In the genomic region with DNA sequence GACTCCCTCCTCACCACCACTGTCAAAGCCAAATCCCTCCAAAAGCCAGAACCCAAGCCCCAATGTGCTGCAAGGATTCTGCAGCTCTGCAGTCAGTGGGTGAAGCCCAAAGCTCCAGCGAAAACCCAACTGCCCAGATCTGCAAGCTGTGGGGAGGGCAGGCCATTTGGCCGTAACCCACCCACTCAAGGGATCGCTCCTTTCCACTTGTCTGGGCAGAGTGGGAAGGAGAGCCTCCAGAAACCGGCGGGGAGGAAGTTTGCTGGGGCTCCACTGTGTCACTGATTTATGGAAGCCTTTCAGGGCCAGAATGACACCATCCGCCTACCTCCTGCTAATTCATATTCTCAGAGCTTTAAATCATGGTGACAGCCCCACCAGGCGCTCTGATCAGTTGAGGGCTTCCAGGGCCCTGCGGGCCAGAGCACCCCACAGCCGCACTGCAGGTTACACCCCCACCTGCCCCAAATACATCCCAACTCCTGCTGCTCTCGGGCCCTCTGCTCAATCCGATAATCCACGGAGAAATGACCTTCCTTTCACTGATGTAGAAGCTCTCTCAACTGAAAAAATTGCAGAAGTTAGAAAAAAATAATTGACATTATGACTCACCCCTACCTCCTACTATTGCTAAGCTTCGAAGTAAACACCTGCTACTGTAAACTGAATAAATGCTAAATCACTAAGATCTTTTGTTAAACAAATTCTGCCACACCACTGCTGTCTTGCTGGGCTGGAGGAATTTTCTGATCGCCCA, we compare ENCODE assay signal across 8 cellular contexts. TPM values are rescaled to one million over a fixed set of nuclear protein-coding genes. Genes with fewer than 3 reads are reported as not detected.
DNase-seq lines count a peak whose midpoint lies in the region; ATAC-seq and TF ChIP-seq lines count a peak whose summit lies in the region.

No MANE protein-coding gene starts in this region.

- peaks cover 23 to 37% of the 10 kb centered on the region in 2 donors for H3K4me1 ChIP-seq in thyroid gland

- DNase-seq in NCI-H1417 (lab: John Stamatoyannopoulos, UW) (peak in 2 of 3 experiments; percentile 69 to 85), NCI-H1417 treated with DMSO at 0.1 percent for 48 hours (lab: John Stamatoyannopoulos, UW) (no peak), NB4 (ENCODE audit: low read depth) (peak; percentile 58), left cardiac atrium (peak; percentile 33), thyroid gland (no peak), GM19238 (ENCODE audit: insufficient read length, low spot score) (no peak)
- no peak for DNase-seq in stimulated activated CD4-positive, alpha-beta T cell treated with anti-CD3 and anti-CD28 coated beads, Interleukin-2, amount 100 ng/mL, for 48 hours
- DNase-seq in stimulated activated CD4-positive, alpha-beta T cell treated with anti-CD3 and anti-CD28 coated beads, Interleukin-12 subunit alpha, Interleukin-12 subunit beta, amount 100 ng/mL, for 4 hours, result no peak

- TF ChIP-seq CTCF in NB4 (IDR thresholded peaks at IDR 0.05; ENCODE audit: low read depth, low read length), result no peak
- TF ChIP-seq CTCF in thyroid gland (IDR thresholded peaks at IDR 0.05), result no peak

- H3K4me3 ChIP-seq in NB4 (ENCODE audit: low read depth, low read length), result no peak overlapping the region
- H3K4me3 ChIP-seq in thyroid gland (replicated peaks in 1 of 3), result no peak overlapping the region

- H3K27ac ChIP-seq in thyroid gland, result peak overlapping the region; percentile 77 to 95 (median 86)

- peak in 1 of 2 donors; percentile 8 for ATAC-seq in left cardiac atrium

- H3K36me3 ChIP-seq in thyroid gland, result no peaks in the 10 kb centered on the region

- intact Hi-C loops in left cardiac atrium (cut with DNase I) (no loop called here), thyroid gland (cut with DNase I) (no loop called here)

- no peaks in the 10 kb centered on the region for H3K27me3 ChIP-seq in thyroid gland

- TF ChIP-seq POLR2A in NB4 (IDR thresholded peaks at IDR 0.05; ENCODE audit: extremely low read depth, insufficient read length) (no peak), thyroid gland (IDR thresholded peaks at IDR 0.05) (no peak)

- 61 to 79% methylated on average over 11 to 13 of the region's 14 CpGs for WGBS in thyroid gland, 2 donors

- no peaks in the 10 kb centered on the region for H3K9me3 ChIP-seq in thyroid gland

RNA-seq across cellular contexts. Expression of a gene that starts 40.6 kb away (rescaled TPM):
- total RNA-seq in left cardiac atrium (100 to 1,000 TPM in 1 of 2 donors, 10 to 100 TPM in 1; 91.6 to 100 TPM), thyroid gland (10 to 100 TPM; 44.9 to 73.6 (median 60.2) TPM)

Comparison
In these comparisons a context has a peak if more than half of its experiments do, and no peak if none do; other contexts are left out.
1. DNase-seq: peak in NCI-H1417 (2 of 3), NB4 (single experiment) and left cardiac atrium (single experiment); none in NCI-H1417 treated with DMSO at 0.1 percent for 48 hours (single experiment), thyroid gland (0 of 2), stimulated activated CD4-positive, alpha-beta T cell treated with anti-CD3 and anti-CD28 coated beads, Interleukin-2, amount 100 ng/mL, for 48 hours (0 of 2), stimulated activated CD4-positive, alpha-beta T cell treated with anti-CD3 and anti-CD28 coated beads, Interleukin-12 subunit alpha, Interleukin-12 subunit beta, amount 100 ng/mL, for 4 hours (single experiment) and GM19238 (single experiment).